Comparison of ENCODE assay signal across 1 cellular context in genomic region chr10:2957785-2958184, GRCh38.
TF ChIP-seq lines count a peak whose summit lies in the region.

No MANE protein-coding gene starts in this region.

TF ChIP-seq in HepG2, 621 proteins besides CTCF, POLR2A, EP300 and RAD21 (continued from another document and continues in another):
- no peak for TF ChIP-seq BRF2 (CRISPR knock-in tag; IDR thresholded peaks at IDR 0.05)
- TF ChIP-seq SOX13 (IDR thresholded peaks at IDR 0.05): no peak
- TF ChIP-seq SOX13 (CRISPR knock-in tag; conservative IDR thresholded peaks at IDR 0.05 in 1 of 2, IDR thresholded peaks at IDR 0.05 in 1 of 2): peak in 1 of 2 experiments; percentile 56; a peak in 2 of 4 replicates
- TF ChIP-seq SOX6 (IDR thresholded peaks at IDR 0.05): no peak
- peak; percentile 65 for TF ChIP-seq SOX6 (CRISPR knock-in tag; IDR thresholded peaks at IDR 0.05)
- TF ChIP-seq ZIK1 (CRISPR knock-in tag; IDR thresholded peaks at IDR 0.05; ENCODE audit: borderline replicate concordance, low read depth): no peak
- TF ChIP-seq SIN3A (IDR thresholded peaks at IDR 0.05; ENCODE audit: borderline replicate concordance, low read depth, low read length): no peak
- TF ChIP-seq MEIS2 (CRISPR knock-in tag; IDR thresholded peaks at IDR 0.05): no peak
- TF ChIP-seq AHDC1 (CRISPR knock-in tag; IDR thresholded peaks at IDR 0.05; ENCODE audit: borderline replicate concordance): peak; percentile 59; the same call in 1 of the 2 replicates
- no peak for TF ChIP-seq ZNF703 (CRISPR knock-in tag; IDR thresholded peaks at IDR 0.05; ENCODE audit: borderline replicate concordance)
- no peak for TF ChIP-seq ZNF44 (CRISPR knock-in tag; IDR thresholded peaks at IDR 0.05)
- TF ChIP-seq DMTF1 (CRISPR knock-in tag; IDR thresholded peaks at IDR 0.05): no peak
- peak; percentile 36; the same call in 1 of the 2 replicates for TF ChIP-seq PITX1 (CRISPR knock-in tag; IDR thresholded peaks at IDR 0.05)
- peak; percentile 68 for TF ChIP-seq PATZ1 (CRISPR knock-in tag; IDR thresholded peaks at IDR 0.05)
- TF ChIP-seq GPBP1L1 (CRISPR knock-in tag; IDR thresholded peaks at IDR 0.05): no peak
- no peak for TF ChIP-seq ZBTB38 (CRISPR knock-in tag; IDR thresholded peaks at IDR 0.05)
- no peak for TF ChIP-seq ZNF891 (CRISPR knock-in tag; IDR thresholded peaks at IDR 0.05)
- TF ChIP-seq ZBTB7A (CRISPR knock-in tag; IDR thresholded peaks at IDR 0.05): no peak
- TF ChIP-seq CEBPG (CRISPR knock-in tag; IDR thresholded peaks at IDR 0.05): peak; percentile 41
- TF ChIP-seq CHCHD3 (CRISPR knock-in tag; IDR thresholded peaks at IDR 0.05): no peak
- TF ChIP-seq MAX (IDR thresholded peaks at IDR 0.05): no peak
- 0 out of 2 replicates have a peak, but pooled peaks have one; percentile 38 for TF ChIP-seq REPIN1 (CRISPR knock-in tag; IDR thresholded peaks at IDR 0.05; ENCODE audit: borderline replicate concordance, low read depth)
- TF ChIP-seq EHMT2 (IDR thresholded peaks at IDR 0.05; ENCODE audit: borderline replicate concordance, low read depth, low read length): no peak
- peak; percentile 81; the same call in 1 of the 2 replicates for TF ChIP-seq ZNF644 (CRISPR knock-in tag; IDR thresholded peaks at IDR 0.05; ENCODE audit: low read depth)
- TF ChIP-seq FOXO1 (CRISPR knock-in tag; IDR thresholded peaks at IDR 0.05): peak; percentile 26; the same call in 1 of the 2 replicates
- no peak for TF ChIP-seq TGIF2 (CRISPR knock-in tag; IDR thresholded peaks at IDR 0.05)
- no peak for TF ChIP-seq ZNF142 (CRISPR knock-in tag; IDR thresholded peaks at IDR 0.05)
- TF ChIP-seq E2F2 (CRISPR knock-in tag; IDR thresholded peaks at IDR 0.05; ENCODE audit: borderline replicate concordance): no peak
- TF ChIP-seq ZBTB44 (CRISPR knock-in tag; IDR thresholded peaks at IDR 0.05): no peak
- no peak for TF ChIP-seq HOXA5 (CRISPR knock-in tag; IDR thresholded peaks at IDR 0.05)
- no peak for TF ChIP-seq ZNF768 (CRISPR knock-in tag; IDR thresholded peaks at IDR 0.05)
- TF ChIP-seq ZNF275 (CRISPR knock-in tag; IDR thresholded peaks at IDR 0.05; ENCODE audit: borderline replicate concordance): no peak
- TF ChIP-seq HNRNPUL1 (IDR thresholded peaks at IDR 0.05; ENCODE audit: low read depth, low read length): no peak
- TF ChIP-seq RFX5 (IDR thresholded peaks at IDR 0.05; ENCODE audit: low read depth, low read length): no peak
- no peak for TF ChIP-seq ZFP62 (CRISPR knock-in tag; IDR thresholded peaks at IDR 0.05)
